ENCODE assay signal across 8 cellular contexts in the genomic region with DNA sequence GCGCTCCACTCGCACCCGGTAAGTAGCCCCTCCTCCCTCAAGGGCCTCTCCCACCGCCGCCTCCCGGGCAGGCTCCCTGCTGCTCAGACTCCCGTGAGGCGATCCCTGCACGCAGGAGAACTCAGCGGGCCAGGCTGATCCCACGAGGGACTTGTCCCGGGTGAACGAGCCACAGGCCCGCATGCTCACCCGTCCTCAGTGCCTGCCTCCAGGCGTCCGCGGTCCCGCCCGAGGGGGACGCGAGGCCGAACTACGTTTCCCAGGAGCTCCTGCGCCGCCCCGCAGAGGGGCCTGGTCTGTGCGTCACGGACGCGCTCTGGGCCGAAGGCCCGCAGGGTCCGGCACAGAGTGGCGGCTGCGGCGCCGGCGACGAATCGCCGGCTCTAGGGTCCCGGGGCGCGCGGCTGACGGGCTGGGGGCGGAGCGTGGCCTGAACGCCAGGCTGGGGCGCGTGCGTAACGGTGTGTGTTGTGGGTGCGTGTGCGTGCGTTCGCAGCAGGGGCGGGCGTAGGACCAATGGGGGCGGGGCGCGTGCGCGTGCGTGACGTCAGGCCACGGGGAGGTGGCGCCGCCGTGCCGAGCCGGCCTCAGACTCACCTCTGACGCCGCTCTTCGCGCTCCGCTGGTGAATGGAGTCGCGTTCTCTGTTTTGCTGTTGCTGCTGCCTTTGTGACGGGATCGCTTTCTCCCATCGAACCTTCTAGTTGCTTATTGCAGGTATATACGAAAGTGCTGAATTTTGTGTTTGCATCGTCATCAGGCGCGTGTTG. TPM values are rescaled to one million over a fixed set of nuclear protein-coding genes. Genes with fewer than 3 reads are reported as not detected.
A peak's percentile ranks its signal among the peaks of the same experiment; 100 is the strongest.
DNase-seq lines count a peak whose midpoint lies in the region; ATAC-seq and TF ChIP-seq lines count a peak whose summit lies in the region.

A gene (plus strand): TSS at position 590 of the 770 bp plus-strand sequence. CDS start 13,866 bp downstream, outside the sequence.
A gene (minus strand): TSS at position 237 of the 770 bp plus-strand sequence. CDS start 8,356 bp downstream, outside the sequence.

- CTCF ChIA-PET in CD4-positive, alpha-beta T cell (lab: Charles Lee): interaction anchor here (0.7 to 2.4 kb wide), 2 partner anchors 51 to 116 kb away, joined by 5 to 9 read pairs; a partner anchor contains a TSS

- POLR2A ChIA-PET in CD4-positive, alpha-beta T cell (lab: Charles Lee): interaction anchor here (0.6 to 2.8 kb wide), 13 partner anchors 13 to 368 kb away, joined by 3 to 27 read pairs (median 3); a partner anchor contains a TSS

- H3K9me3 Mint-ChIP-seq in CD4-positive, alpha-beta T cell: peaks cover 19% of the 10 kb centered on the region

- H3K27ac ChIP-seq in CD4-positive, alpha-beta T cell (ENCODE audit: low read depth, low read length): peak within 1 kb of the TSS; percentile 99

- H3K36me3 Mint-ChIP-seq in CD4-positive, alpha-beta T cell (ENCODE audit: low read depth): peaks cover 98% of the 10 kb centered on the region

- H3K4me1 Mint-ChIP-seq in CD4-positive, alpha-beta T cell (ENCODE audit: low read depth): peaks cover 30% of the 10 kb centered on the region

- peak within 1 kb of the TSS; percentile 99 for H3K27ac Mint-ChIP-seq in CD4-positive, alpha-beta T cell

- peak; percentile 95 to 98 (median 96) for DNase-seq in CD4-positive, alpha-beta T cell
- DNase-seq in NCI-H82 treated with DMSO at 0.1 percent for 48 hours (lab: John Stamatoyannopoulos, UW; ENCODE audit: unreplicated experiment) (peak; percentile 89), medulla oblongata (ENCODE audit: extremely low spot score) (peak; percentile 92)
- peak; percentile 99 for DNase-seq in activated CD8-positive, alpha-beta memory T cell treated with anti-CD3 and anti-CD28 coated beads for 24 hours
- DNase-seq in effector CD8-positive, alpha-beta T cell (lab: John Stamatoyannopoulos, UW): peak; percentile 94
- DNase-seq in stimulated activated CD4-positive, alpha-beta T cell treated with anti-CD3 and anti-CD28 coated beads, TNF-alpha, amount 100 ng/mL, for 48 hours (ENCODE audit: low read depth in 3 of 3): peak; percentile 93 to 94 (median 94)

- intact Hi-C loops in CD4-positive, alpha-beta T cell (cut with DNase I, micrococcal nuclease): loop anchor here (1.0 to 5.0 kb wide), 4 partner anchors 50 to 143 kb away; a partner anchor contains a TSS

- H3K4me3 Mint-ChIP-seq in CD4-positive, alpha-beta T cell: peak within 1 kb of the TSS; percentile 94

- H3K9me3 ChIP-seq in CD4-positive, alpha-beta T cell (ENCODE audit: control insufficient read depth, low read length): peaks cover 73% of the 10 kb centered on the region

- no peak for TF ChIP-seq CTCF in CD4-positive, alpha-beta T cell (IDR thresholded peaks at IDR 0.05)

- no peaks in the 10 kb centered on the region for H3K27me3 Mint-ChIP-seq in CD4-positive, alpha-beta T cell

- peak; percentile 85 for ATAC-seq in CD4-positive, alpha-beta T cell (ENCODE audit: poor library complexity)
- ATAC-seq in GM19438 (IDR thresholded peaks at IDR 0.05; ENCODE audit: low read depth, unreplicated experiment): peak; percentile 94
- peak; percentile 57 for ATAC-seq in HG03575 (IDR thresholded peaks at IDR 0.05; ENCODE audit: extremely low read depth, insufficient number of reproducible peaks, low FRiP score, unreplicated experiment)

- no peaks in the 10 kb centered on the region for H3K27me3 ChIP-seq in CD4-positive, alpha-beta T cell (ENCODE audit: control insufficient read depth, insufficient read depth, low read length)

RNA-seq across cellular contexts. Expression of the first gene that starts in this region (rescaled TPM):
- 10 to 100 TPM; 43.3 to 47.8 TPM for total RNA-seq in CD4-positive, alpha-beta T cell

RNA-seq across cellular contexts. Expression of the second gene that starts in this region (rescaled TPM):
- 1 to 10 TPM; 4.5 TPM for total RNA-seq in CD4-positive, alpha-beta T cell

Comparison
In these comparisons a context has a peak if more than half of its experiments do, and no peak if none do; other contexts are left out.
1. Peak in every context shown above with its lines: DNase-seq, ATAC-seq and H3K27ac ChIP-seq.